13 cellular contexts compared by ENCODE assay signal in genomic region chr14:75442642-75443041, GRCh38. TPM values are rescaled to one million over a fixed set of nuclear protein-coding genes. Genes with fewer than 3 reads are reported as not detected.
A peak's percentile ranks its signal among the peaks of the same experiment; 100 is the strongest.
DNase-seq lines count a peak whose midpoint lies in the region; ATAC-seq and TF ChIP-seq lines count a peak whose summit lies in the region.
"Had no signal": no experiment of that assay in that cellular context is flagged by ENCODE, and none has a peak within 500 bp of the region (broad histone marks: within the 10 kb centered on the region; RNA-seq: fewer than 3 reads in every experiment).

No MANE protein-coding gene starts in this region.

- no peak overlapping the region for H2AK5ac ChIP-seq in IMR-90 (ENCODE audit: low read depth, low read length)

- dilution Hi-C loops in IMR-90 (cut with HindIII; ENCODE audit: low sequenced_read_pairs, unreplicated experiment): no loop called here

- H3K23ac ChIP-seq in IMR-90 (ENCODE audit: low read depth, low read length): no peak overlapping the region

- H3K27ac ChIP-seq in IMR-90 (ENCODE audit: insufficient read depth, low read length) (no peak overlapping the region), muscle layer of colon (ENCODE audit: low read depth, low read length) (peak overlapping the region; percentile 37), transverse colon (peak overlapping the region; percentile 23 to 64 (median 62))
- H3K27ac ChIP-seq: WERI-Rb-1 had no signal

- no peak overlapping the region for H4K91ac ChIP-seq in IMR-90 (ENCODE audit: insufficient read depth, low read depth, low read length)

- H3K4ac ChIP-seq in IMR-90 (ENCODE audit: low read depth, low read length): no peak overlapping the region

- H3K18ac ChIP-seq in IMR-90 (ENCODE audit: low read depth, low read length): peak overlapping the region; percentile 13; the same call in 1 of the 2 replicates

- peaks cover 61% of the 10 kb centered on the region for H3K36me3 ChIP-seq in IMR-90 (ENCODE audit: control insufficient read depth, insufficient read depth, low read length)
- peaks cover 60% of the 10 kb centered on the region for H3K36me3 ChIP-seq in muscle layer of colon (ENCODE audit: insufficient read depth, low read length)
- peaks cover 0 to 6% (median 1%) of the 10 kb centered on the region in 4 donors for H3K36me3 ChIP-seq in transverse colon
- H3K36me3 ChIP-seq: WERI-Rb-1 had no signal

- no peak overlapping the region for H3K14ac ChIP-seq in IMR-90 (replicated peaks; ENCODE audit: low read depth, low read length)

- no peak overlapping the region for H2BK20ac ChIP-seq in IMR-90 (ENCODE audit: low read depth, low read length)

- no peak overlapping the region for H3K9ac ChIP-seq in IMR-90 (ENCODE audit: low read depth, low read length)
- no peak overlapping the region for H3K9ac ChIP-seq in muscle layer of colon (ENCODE audit: low read length)

- peaks cover 24% of the 10 kb centered on the region for H3K4me1 ChIP-seq in IMR-90 (ENCODE audit: control insufficient read depth, insufficient read depth, low read length)
- peaks cover 58% of the 10 kb centered on the region for H3K4me1 ChIP-seq in muscle layer of colon (ENCODE audit: insufficient read depth, low read length)
- H3K4me1 ChIP-seq in transverse colon: peaks cover 6 to 34% (median 16%) of the 10 kb centered on the region in 4 donors

- no peak for ATAC-seq in IMR-90 (ENCODE audit: low read depth)
- ATAC-seq: HCT116 had no signal

- H3K79me1 ChIP-seq in IMR-90 (ENCODE audit: low read depth in 1 of 2, low read length in 2 of 2): peaks cover 38 to 87% of the 10 kb centered on the region in 2 experiments

- TF ChIP-seq RAD21 in IMR-90 (IDR thresholded peaks at IDR 0.05; ENCODE audit: low read length): no peak

- 89% methylated on average over 5 of the region's 8 CpGs; no CpG with 5 or more reads in 1 of the 2 experiments for WGBS in IMR-90 (ENCODE audit: extremely low coverage in 2 of 2, insufficient read length in 1 of 2), 2 experiments
- WGBS in transverse colon (ENCODE audit: low coverage in 1 of 2), 2 donors: 69 to 71% methylated on average over 7 to 8 of the region's 8 CpGs

- no TSS peak for BruUV-seq in IMR-90 (replicated peaks; lab: Mats Ljungman, UMichigan)

- H3K9me1 ChIP-seq in IMR-90 (ENCODE audit: insufficient read depth, low read length): peaks cover 33% of the 10 kb centered on the region

- intact Hi-C loops in IMR-90 (cut with micrococcal nuclease) (no loop called here), transverse colon (cut with DNase I; ENCODE audit: low total_unique reads) (no loop called here)

- no peak overlapping the region for H2BK120ac ChIP-seq in IMR-90 (ENCODE audit: low read depth, low read length)

- TF ChIP-seq POLR2A in IMR-90 (IDR thresholded peaks at IDR 0.05; ENCODE audit: low read depth, low read length) (no peak), transverse colon (IDR thresholded peaks at IDR 0.05) (no peak)

- CTCF ChIA-PET in IMR-90 (lab: Yijun Ruan, JAX): no interaction called here

- no peak overlapping the region for H2BK5ac ChIP-seq in IMR-90 (ENCODE audit: low read depth, low read length, poor library complexity, severe bottlenecking)

- H3K4me3 ChIP-seq in IMR-90 (ENCODE audit: insufficient read depth, low read depth, low read length): no peak overlapping the region
- H3K4me3 ChIP-seq in cardiac fibroblast (replicated peaks in 1 of 2; ENCODE audit: low read depth in 2 of 2, low read length in 2 of 2): no peak overlapping the region
- H3K4me3 ChIP-seq in muscle layer of colon (ENCODE audit: low read depth in 1 of 2, low read length in 2 of 2): no peak overlapping the region
- no peak overlapping the region for H3K4me3 ChIP-seq in transverse colon

- H3K9me3 ChIP-seq in IMR-90 (ENCODE audit: control insufficient read depth, insufficient read depth, low read length) (no peaks in the 10 kb centered on the region), muscle layer of colon (ENCODE audit: low read length) (no peaks in the 10 kb centered on the region), transverse colon (no peaks in the 10 kb centered on the region)

- TF ChIP-seq CTCF in IMR-90 (conservative IDR thresholded peaks at IDR 0.05; ENCODE audit: low read depth, low read length): no peak
- TF ChIP-seq CTCF in cardiac fibroblast (IDR thresholded peaks at IDR 0.05; ENCODE audit: low read depth, low read length): no peak
- TF ChIP-seq CTCF in transverse colon (IDR thresholded peaks at IDR 0.05): no peak

- POLR2A ChIA-PET in IMR-90 (lab: Charles Lee; ENCODE audit: unreplicated experiment): no interaction called here

- no peak overlapping the region for H2AFZ ChIP-seq in IMR-90 (replicated peaks; ENCODE audit: low read length, poor library complexity)

- no peak overlapping the region for H3K56ac ChIP-seq in IMR-90 (ENCODE audit: extremely low read depth, insufficient read depth, low read length)

- H2BK15ac ChIP-seq in IMR-90 (ENCODE audit: low read depth, low read length): no peak overlapping the region

- TF ChIP-seq EP300 in transverse colon (IDR thresholded peaks at IDR 0.05; ENCODE audit: low read depth): no peak

- in situ Hi-C loops in IMR-90 (cut with MboI; ENCODE audit: low sequenced_read_pairs) (no loop called here), transverse colon (cut with MboI; ENCODE audit: low pct_ligation_motif_present in 1 of 4, low pct_unique_long_range_greater_than_20kb in 1 of 4, low sequenced_read_pairs in 3 of 4) (no loop called here)

- no peak overlapping the region for H4K8ac ChIP-seq in IMR-90 (ENCODE audit: low read depth in 2 of 2, low read length in 2 of 2)

- no peak overlapping the region for H3K4me2 ChIP-seq in IMR-90 (ENCODE audit: low read depth, low read length)

- DNase-seq in IMR-90 (peak; percentile 57), cardiac fibroblast (ENCODE audit: low read depth in 2 of 2) (peak; percentile 58 to 69), transverse colon (no peak), NCI-H187 (lab: John Stamatoyannopoulos, UW) (no peak), KG1 (lab: John Stamatoyannopoulos, UW) (no peak), SIG-M5 (lab: John Stamatoyannopoulos, UW) (no peak)
- DNase-seq: activated T-cell treated with anti-CD3 and anti-CD28 coated beads, Interleukin-2, amount 50 U/mL, for 1 hour; Karpas-422; naive B cell; stimulated activated CD4-positive, alpha-beta T cell treated with anti-CD3 and anti-CD28 coated beads, Interleukin-15, amount 100 ng/mL, for 24 hours; WERI-Rb-1 had no signal

- peaks cover 93% of the 10 kb centered on the region for H4K20me1 ChIP-seq in IMR-90 (ENCODE audit: insufficient read depth, low read length)

- H3K27me3 ChIP-seq in IMR-90 (ENCODE audit: control insufficient read depth, insufficient read depth, low read length): no peaks in the 10 kb centered on the region
- H3K27me3 ChIP-seq in muscle layer of colon (ENCODE audit: control insufficient read depth in 1 of 2, insufficient read depth in 2 of 2, low read length in 2 of 2): no peaks in the 10 kb centered on the region
- H3K27me3 ChIP-seq in transverse colon: no peaks in the 10 kb centered on the region

- H2AK9ac ChIP-seq in IMR-90 (replicated peaks; ENCODE audit: low read depth, low read length, poor library complexity): no peak overlapping the region

- H4K5ac ChIP-seq in IMR-90 (ENCODE audit: low read depth, low read length): no peak overlapping the region; the same call in none of the 2 replicates

TF ChIP-seq in IMR-90, 13 proteins besides CTCF, POLR2A, EP300 and RAD21:
- TF ChIP-seq NFE2L2 (IDR thresholded peaks at IDR 0.05; ENCODE audit: low read depth, low read length): peak; percentile 83
- no peak for TF ChIP-seq ELK1 (IDR thresholded peaks at IDR 0.05; ENCODE audit: borderline replicate concordance, low read depth, low read length)

RNA-seq across cellular contexts. Expression of gene JDP2, which starts 14.8 kb away (rescaled TPM):
- 35.7 and 38.9 TPM in 2 replicates for total RNA-seq in IMR-90 (2012; rRNA removed)
- 38.4 and 39.7 TPM in 2 replicates for polyA plus RNA-seq in IMR-90 (2012; rRNA removed)
- 47.8 and 52.8 TPM in 2 replicates for polyA plus RNA-seq in IMR-90 (2012; cell fraction: cytosol; rRNA removed)
- 18.7 and 32.8 TPM in 2 replicates for polyA plus RNA-seq in IMR-90 (2012; cell fraction: nucleus; rRNA removed; ENCODE audit: low replicate concordance)
- 100 to 1,000 TPM in 1 of 4 donors, 10 to 100 TPM in 3; 49.2 to 108 (median 57.8) TPM for total RNA-seq in transverse colon

Comparison
In these comparisons a context has a peak if more than half of its experiments do, and no peak if none do; other contexts are left out.
1. DNase-seq: peak in IMR-90 (single experiment) and cardiac fibroblast (2 of 2); none in transverse colon (single experiment), NCI-H187 (0 of 2), KG1 (single experiment) and SIG-M5 (single experiment).